Comparison of ENCODE assay signal across 15 cellular contexts in genomic region chr2:226411206-226411605, GRCh38.
A peak's percentile ranks its signal among the peaks of the same experiment; 100 is the strongest.
DNase-seq lines count a peak whose midpoint lies in the region; ATAC-seq and TF ChIP-seq lines count a peak whose summit lies in the region.
"Had no signal": no experiment of that assay in that cellular context is flagged by ENCODE, and none has a peak within 500 bp of the region (broad histone marks: within the 10 kb centered on the region; RNA-seq: fewer than 3 reads in every experiment).

No MANE protein-coding gene starts in this region.

- H3K36me3 ChIP-seq in PC-3 (ENCODE audit: low read depth, low read length) (no peaks in the 10 kb centered on the region), smooth muscle cell (ENCODE audit: low read depth) (no peaks in the 10 kb centered on the region), right atrium auricular region (no peaks in the 10 kb centered on the region)

- H3K4me3 ChIP-seq in PC-3 (ENCODE audit: low read length), result no peak overlapping the region
- no peak overlapping the region for H3K4me3 ChIP-seq in smooth muscle cell
- no peak overlapping the region for H3K4me3 ChIP-seq in right atrium auricular region

- H3K9me2 ChIP-seq in PC-3 (replicated peaks; ENCODE audit: low read length), result no peaks in the 10 kb centered on the region

- peaks cover 21% of the 10 kb centered on the region for H3K4me1 ChIP-seq in PC-3 (ENCODE audit: insufficient read depth, low read length)
- H3K4me1 ChIP-seq in smooth muscle cell (ENCODE audit: low read depth), result no peaks in the 10 kb centered on the region
- H3K4me1 ChIP-seq in right atrium auricular region, result peaks cover 0 to 4% of the 10 kb centered on the region in 2 donors

- H2AFZ ChIP-seq in PC-3 (ENCODE audit: low read length) (no peak overlapping the region), smooth muscle cell (ENCODE audit: low read depth) (no peak overlapping the region)

- TF ChIP-seq CTCF in PC-3 (conservative IDR thresholded peaks at IDR 0.05; ENCODE audit: low read depth, low read length), result no peak
- no peak for TF ChIP-seq CTCF in smooth muscle cell (IDR thresholded peaks at IDR 0.05; ENCODE audit: borderline replicate concordance, insufficient read depth, poor library complexity, severe bottlenecking)
- no peak for TF ChIP-seq CTCF in right atrium auricular region (IDR thresholded peaks at IDR 0.05)

- DNase-seq in NOMO-1 treated with DMSO at 0.1 percent for 48 hours (lab: John Stamatoyannopoulos, UW; ENCODE audit: unreplicated experiment) (peak; percentile 4), NOMO-1 (lab: John Stamatoyannopoulos, UW; ENCODE audit: unreplicated experiment in 2 of 2) (no peak), PC-3 (no peak), epithelial cell of prostate (ENCODE audit: low read depth, low spot score) (no peak), smooth muscle cell (lab: John Stamatoyannopoulos, UW; ENCODE audit: unreplicated experiment) (no peak), HK-2 (ENCODE audit: unreplicated experiment) (no peak), right atrium auricular region (ENCODE audit: low spot score) (no peak), cerebellar nuclear complex (lab: John Stamatoyannopoulos, UW) (no peak)
- DNase-seq: CD8-positive, alpha-beta T cell; DMS79 treated with DMSO at 0.1 percent for 48 hours; H7; NCI-H187; NCI-H526 treated with DMSO at 0.1 percent for 48 hours had no signal

- H3K79me2 ChIP-seq in PC-3 (ENCODE audit: low read length), result no peaks in the 10 kb centered on the region
- H3K79me2 ChIP-seq in smooth muscle cell (ENCODE audit: low read depth), result no peaks in the 10 kb centered on the region

- POLR2A ChIA-PET in PC-3 (lab: Charles Lee; ENCODE audit: unreplicated experiment), result no interaction called here

- H3K4me2 ChIP-seq in PC-3 (ENCODE audit: low read length), result peak overlapping the region; percentile 21; the same call in 1 of the 2 replicates
- no peak overlapping the region for H3K4me2 ChIP-seq in smooth muscle cell

- H3K27ac ChIP-seq in PC-3 (ENCODE audit: low read length), result peak overlapping the region; percentile 78
- H3K27ac ChIP-seq in epithelial cell of prostate, result peak overlapping the region; percentile 93
- peak overlapping the region; percentile 61 for H3K27ac ChIP-seq in smooth muscle cell (ENCODE audit: low read depth)
- H3K27ac ChIP-seq in right atrium auricular region, result no peak overlapping the region
- H3K27ac ChIP-seq: 22Rv1 had no signal

- H3F3A ChIP-seq in PC-3 (ENCODE audit: low read length, unreplicated experiment) (no peaks in the 10 kb centered on the region), smooth muscle cell (ENCODE audit: low read depth) (no peaks in the 10 kb centered on the region)

- H4K20me1 ChIP-seq in PC-3 (ENCODE audit: low read length) (no peaks in the 10 kb centered on the region), smooth muscle cell (ENCODE audit: low read depth) (no peaks in the 10 kb centered on the region)

- CTCF ChIA-PET in PC-3 (lab: Charles Lee), result no interaction called here

- intact Hi-C loops in PC-3 (cut with micrococcal nuclease), result loop anchor here (1.0 to 5.0 kb wide), 4 partner anchors 12 to 386 kb away; partner anchors contain the start of gene IRS1

- H3K27me3 ChIP-seq in PC-3 (ENCODE audit: low read length) (no peaks in the 10 kb centered on the region), smooth muscle cell (ENCODE audit: low read depth) (no peaks in the 10 kb centered on the region), right atrium auricular region (no peaks in the 10 kb centered on the region)

- 79% methylated on average over 3 of the region's 3 CpGs for WGBS in smooth muscle cell (ENCODE audit: low lambda C conversion rate)

- H3K9me3 ChIP-seq in PC-3 (ENCODE audit: low read length) (no peaks in the 10 kb centered on the region), smooth muscle cell (replicated peaks; ENCODE audit: low read depth) (no peaks in the 10 kb centered on the region), right atrium auricular region (no peaks in the 10 kb centered on the region)

- BruUV-seq in PC-3 (replicated peaks; lab: Mats Ljungman, UMichigan), result TSS peak; percentile 97

- ATAC-seq in PC-3, result no peak
- ATAC-seq: CD8-positive, alpha-beta T cell; Right ventricle myocardium inferior had no signal

- H3K9ac ChIP-seq in PC-3 (ENCODE audit: low read length) (no peak overlapping the region), smooth muscle cell (ENCODE audit: low read depth) (no peak overlapping the region)

Comparison
In these comparisons a context has a peak if more than half of its experiments do, and no peak if none do; other contexts are left out.
1. H3K27ac ChIP-seq: peak in PC-3 (single experiment), epithelial cell of prostate (single experiment) and smooth muscle cell (single experiment); none in right atrium auricular region (0 of 2).